ENCODE assay signal across 11 cellular contexts in genomic region chr12:77720258-77720657, GRCh38.
DNase-seq lines count a peak whose midpoint lies in the region; ATAC-seq and TF ChIP-seq lines count a peak whose summit lies in the region.
"Had no signal": no experiment of that assay in that cellular context is flagged by ENCODE, and none has a peak within 500 bp of the region (broad histone marks: within the 10 kb centered on the region; RNA-seq: fewer than 3 reads in every experiment).

No MANE protein-coding gene starts in this region.

- no peaks in the 10 kb centered on the region for H3K36me3 ChIP-seq in cardiac muscle cell
- H3K36me3 ChIP-seq in OCI-LY1 (ENCODE audit: insufficient read depth, low read length): no peaks in the 10 kb centered on the region
- no peaks in the 10 kb centered on the region for H3K36me3 ChIP-seq in esophagus squamous epithelium

- no peaks in the 10 kb centered on the region for H3K79me2 ChIP-seq in OCI-LY1 (ENCODE audit: insufficient read depth, low read length)

- 53% methylated on average over 2 of the region's 2 CpGs for WGBS in right cardiac atrium
- 43 to 54% methylated on average over 2 of the region's 2 CpGs for WGBS in esophagus squamous epithelium, 2 donors

- no peaks in the 10 kb centered on the region for H3K27me3 ChIP-seq in cardiac muscle cell
- H3K27me3 ChIP-seq in right cardiac atrium (ENCODE audit: control insufficient read depth, insufficient read depth): no peaks in the 10 kb centered on the region
- H3K27me3 ChIP-seq in OCI-LY1 (ENCODE audit: insufficient read depth, low read length): no peaks in the 10 kb centered on the region
- no peaks in the 10 kb centered on the region for H3K27me3 ChIP-seq in esophagus squamous epithelium

- H3K27ac ChIP-seq in cardiac muscle cell: no peak overlapping the region
- H3K27ac ChIP-seq in right cardiac atrium (ENCODE audit: low read length): no peak overlapping the region
- no peak overlapping the region for H3K27ac ChIP-seq in OCI-LY1 (ENCODE audit: low read depth, low read length, poor library complexity, severe bottlenecking)
- H3K27ac ChIP-seq in esophagus squamous epithelium: no peak overlapping the region

- H4K20me1 ChIP-seq in OCI-LY1 (ENCODE audit: insufficient read depth, low read length): no peaks in the 10 kb centered on the region

- no peak overlapping the region for H3K4me3 ChIP-seq in cardiac muscle cell
- no peak overlapping the region for H3K4me3 ChIP-seq in right cardiac atrium (ENCODE audit: low read length)
- H3K4me3 ChIP-seq in OCI-LY1 (ENCODE audit: low read depth, low read length, poor library complexity, severe bottlenecking): no peak overlapping the region
- no peak overlapping the region for H3K4me3 ChIP-seq in esophagus squamous epithelium

- TF ChIP-seq CTCF in cardiac muscle cell (IDR thresholded peaks at IDR 0.05; ENCODE audit: low read depth, low read length): peak; percentile 32
- TF ChIP-seq CTCF in OCI-LY1 (IDR thresholded peaks at IDR 0.05; ENCODE audit: low read length): peak; percentile 18; the same call in 1 of the 2 replicates
- no peak for TF ChIP-seq CTCF in esophagus squamous epithelium (IDR thresholded peaks at IDR 0.05)

- ATAC-seq in right cardiac atrium (no peak), HG03280 (IDR thresholded peaks at IDR 0.05; ENCODE audit: unreplicated experiment) (no peak)

- no peak overlapping the region for H2AFZ ChIP-seq in OCI-LY1 (ENCODE audit: low read length)

- H3F3A ChIP-seq in OCI-LY1 (ENCODE audit: insufficient read depth, low read length): no peaks in the 10 kb centered on the region

- no peak overlapping the region for H3K9ac ChIP-seq in OCI-LY1 (ENCODE audit: low read length)

- H3K4me1 ChIP-seq in cardiac muscle cell (ENCODE audit: low read depth) (no peaks in the 10 kb centered on the region), right cardiac atrium (ENCODE audit: control insufficient read depth, insufficient read depth, low read length) (no peaks in the 10 kb centered on the region), OCI-LY1 (ENCODE audit: insufficient read depth, low read length, severe bottlenecking) (peaks cover 9% of the 10 kb centered on the region), esophagus squamous epithelium (peaks cover 0 to 16% (median 0%) of the 10 kb centered on the region in 3 donors)

- no peak overlapping the region for H3K4me2 ChIP-seq in OCI-LY1 (ENCODE audit: low read length)

- no peak for TF ChIP-seq POLR2A in esophagus squamous epithelium (IDR thresholded peaks at IDR 0.05)

- intact Hi-C loops in right cardiac atrium (cut with DNase I): loop anchor here in 2 of 4 donors (5.0 to 10.0 kb wide), 2 partner anchors 205 to 207 kb away; no protein-coding TSS in a partner anchor
- intact Hi-C loops in esophagus squamous epithelium (cut with DNase I): no loop called here

- H3K9me3 ChIP-seq in cardiac muscle cell (ENCODE audit: low read depth) (no peaks in the 10 kb centered on the region), right cardiac atrium (ENCODE audit: control insufficient read depth, low read length) (no peaks in the 10 kb centered on the region), OCI-LY1 (ENCODE audit: low read length) (0 out of 2 replicates have a peak, but pooled peaks cover 4% of the 10 kb centered on the region), esophagus squamous epithelium (peaks cover 0 to 8% (median 0%) of the 10 kb centered on the region in 3 donors)

- no peaks in the 10 kb centered on the region for H3K9me2 ChIP-seq in OCI-LY1 (ENCODE audit: low read depth, low read length)

- no peak for DNase-seq in cardiac muscle cell (ENCODE audit: low read depth in 1 of 2, low spot score in 1 of 2)
- no peak for DNase-seq in right cardiac atrium
- DNase-seq in fibroblast of the conjunctiva (ENCODE audit: low read depth): peak; percentile 8
- DNase-seq in midbrain (lab: John Stamatoyannopoulos, UW): no peak
- DNase-seq in esophagus squamous epithelium (lab: John Stamatoyannopoulos, UW): no peak
- no peak for DNase-seq in HT-29 (ENCODE audit: low spot score)
- DNase-seq: activated CD4-positive, alpha-beta T cell treated with anti-CD3 and anti-CD28 coated beads, Interleukin-2, amount 50 U/mL, for 48 hours; NCI-H187 treated with DMSO at 0.1 percent for 48 hours; stimulated activated CD4-positive, alpha-beta T cell treated with anti-CD3 and anti-CD28 coated beads, Interleukin-15, amount 100 ng/mL, for 24 hours had no signal

Comparison
In these comparisons a context has a peak if more than half of its experiments do, and no peak if none do; other contexts are left out.
1. CTCF ChIP-seq: peak in cardiac muscle cell (single experiment) and OCI-LY1 (single experiment); none in esophagus squamous epithelium (0 of 6).